Comparison of ENCODE assay signal across 8 cellular contexts in genomic region chr17:80990921-80991644, GRCh38. TPM values are rescaled to one million over a fixed set of nuclear protein-coding genes. Genes with fewer than 3 reads are reported as not detected.
DNase-seq lines count a peak whose midpoint lies in the region; ATAC-seq, FAIRE-seq and TF ChIP-seq lines count a peak whose summit lies in the region.

No MANE protein-coding gene starts in this region.

- ATAC-seq in psoas muscle, result no peak
- ATAC-seq in GM21619 (IDR thresholded peaks at IDR 0.05; ENCODE audit: unreplicated experiment), result no peak
- no peak for ATAC-seq in GM18519 (IDR thresholded peaks at IDR 0.05; ENCODE audit: low FRiP score, unreplicated experiment)

- intact Hi-C loops in OCI-LY7 (cut with micrococcal nuclease; ENCODE audit: unreplicated experiment) (no loop called here), esophagus squamous epithelium (cut with DNase I) (loop anchor here (10.0 kb wide), 1 partner anchor 114 kb away; no protein-coding TSS in a partner anchor), psoas muscle (cut with DNase I) (loop anchor here (1.0 to 2.0 kb wide), 2 partner anchors 106 to 110 kb away; no protein-coding TSS in a partner anchor)

- H3K36me3 ChIP-seq in OCI-LY7 (ENCODE audit: insufficient read depth, low read length) (no peaks in the 10 kb centered on the region), esophagus squamous epithelium (peaks cover 10 to 15% (median 11%) of the 10 kb centered on the region in 3 donors), psoas muscle (ENCODE audit: insufficient read depth in 1 of 2, low read depth in 1 of 2) (peaks cover 0 to 13% of the 10 kb centered on the region in 2 donors)

- BruUV-seq in OCI-LY7 (replicated peaks; lab: Mats Ljungman, UMichigan), result no TSS peak

- DNase-seq in GM12891 (ENCODE audit: insufficient read length, low spot score), result peak; percentile 14
- DNase-seq in OCI-LY7 (ENCODE audit: low spot score), result no peak
- DNase-seq in esophagus squamous epithelium (lab: John Stamatoyannopoulos, UW), result no peak
- no peak for DNase-seq in psoas muscle
- no peak for DNase-seq in Kasumi-1 (lab: John Stamatoyannopoulos, UW)
- no peak for DNase-seq in ureter (ENCODE audit: low spot score)

- no peak overlapping the region for H3K27ac ChIP-seq in OCI-LY7 (ENCODE audit: low read depth, low read length, poor library complexity, severe bottlenecking)
- peak overlapping the region in 3 of 4 donors; percentile 73 to 88 (median 85) for H3K27ac ChIP-seq in esophagus squamous epithelium
- peak overlapping the region; percentile 85 for H3K27ac ChIP-seq in psoas muscle

- peak overlapping the region; percentile 82 for H3K4me3 ChIP-seq in OCI-LY7 (ENCODE audit: low read depth, low read length, poor library complexity, severe bottlenecking)
- H3K4me3 ChIP-seq in esophagus squamous epithelium, result peak overlapping the region; percentile 74 to 100 (median 94)
- peak overlapping the region; percentile 89 for H3K4me3 ChIP-seq in psoas muscle

- no peaks in the 10 kb centered on the region for H3K9me3 ChIP-seq in OCI-LY7 (ENCODE audit: low read length)
- H3K9me3 ChIP-seq in esophagus squamous epithelium, result no peaks in the 10 kb centered on the region
- H3K9me3 ChIP-seq in psoas muscle, result no peaks in the 10 kb centered on the region

- TF ChIP-seq POLR2A in GM12891 (IDR thresholded peaks at IDR 0.05; ENCODE audit: low read depth, low read length), result no peak
- TF ChIP-seq POLR2A in esophagus squamous epithelium (IDR thresholded peaks at IDR 0.05), result no peak

- H3K9me2 ChIP-seq in OCI-LY7 (ENCODE audit: insufficient read depth, low read length), result no peaks in the 10 kb centered on the region

- WGBS in esophagus squamous epithelium, 2 donors, result 29 to 34% methylated on average over 7 to 15 of the region's 22 CpGs
- 41 to 48% (median 46%) methylated on average over 22 of the region's 22 CpGs for WGBS in psoas muscle, 3 donors

- CTCF ChIA-PET in OCI-LY7 (lab: Charles Lee; ENCODE audit: unreplicated experiment), result no interaction called here

- peak overlapping the region; percentile 68 for H3K4me2 ChIP-seq in OCI-LY7 (ENCODE audit: low read length)

- peak overlapping the region; percentile 82; the same call in 1 of the 2 replicates for H2AFZ ChIP-seq in OCI-LY7 (ENCODE audit: low read length)

- H3K79me2 ChIP-seq in OCI-LY7 (ENCODE audit: insufficient read depth, low read depth, low read length), result no peaks in the 10 kb centered on the region

- FAIRE-seq in GM12891 (lab: Jason Lieb, UNC), result no peak

- H4K20me1 ChIP-seq in OCI-LY7 (ENCODE audit: insufficient read depth, low read length), result no peaks in the 10 kb centered on the region

- POLR2A ChIA-PET in OCI-LY7 (lab: Charles Lee), result interaction anchor here (0.7 kb wide), 2 partner anchors 73 to 362 kb away, joined by 5 to 6 read pairs; no protein-coding TSS in a partner anchor

- no peak for TF ChIP-seq CTCF in OCI-LY7 (conservative IDR thresholded peaks at IDR 0.05; ENCODE audit: low read length)
- TF ChIP-seq CTCF in esophagus squamous epithelium (IDR thresholded peaks at IDR 0.05), result no peak
- TF ChIP-seq CTCF in psoas muscle (IDR thresholded peaks at IDR 0.05), result no peak

- H3K4me1 ChIP-seq in OCI-LY7 (ENCODE audit: insufficient read depth, low read length, poor library complexity, severe bottlenecking) (no peaks in the 10 kb centered on the region), esophagus squamous epithelium (peaks cover 16 to 64% (median 32%) of the 10 kb centered on the region in 3 donors), psoas muscle (peaks cover 17% of the 10 kb centered on the region)

- H3K27me3 ChIP-seq in esophagus squamous epithelium (no peaks in the 10 kb centered on the region), psoas muscle (ENCODE audit: insufficient read depth in 3 of 3, low read length in 2 of 3) (no peaks in the 10 kb centered on the region)

TF ChIP-seq in GM12891, 5 proteins besides CTCF, POLR2A, EP300 and RAD21:
- TF ChIP-seq PAX5 (IDR thresholded peaks at IDR 0.05; ENCODE audit: insufficient read depth, low read length, severe bottlenecking) (no peak), TAF1 (IDR thresholded peaks at IDR 0.05; ENCODE audit: low read depth, low read length) (no peak), POLR2AphosphoS5 (IDR thresholded peaks at IDR 0.05; ENCODE audit: low read depth, low read length) (no peak), POU2F2 (IDR thresholded peaks at IDR 0.05; ENCODE audit: low read depth, low read length) (no peak), SPI1 (IDR thresholded peaks at IDR 0.05; ENCODE audit: low read depth, low read length) (no peak)

RNA-seq across cellular contexts. Expression of gene CHMP6, which starts 0.6 kb away (rescaled TPM):
- polyA plus RNA-seq in GM12891 (2012; ENCODE audit: low read depth, missing spikeins), result 11.2 TPM
- total RNA-seq in OCI-LY7 (2014; rRNA removed; shearing (Covaris generic)), result 7.9 and 10.8 TPM in 2 replicates
- total RNA-seq in OCI-LY7 (2022) (23.6 and 23.8 TPM in 2 replicates), esophagus squamous epithelium (10 to 100 TPM; 16.7 to 23.8 (median 22.1) TPM), psoas muscle (10 to 100 TPM; 32.0 to 36.9 (median 33.6) TPM), ureter (26.2 TPM)
- 10 to 100 TPM; 38.3 to 53.2 (median 45.6) TPM for polyA plus RNA-seq in psoas muscle

RNA-seq across cellular contexts. Expression of gene BAIAP2, which starts 43.9 kb away (rescaled TPM):
- 2.2 TPM for polyA plus RNA-seq in GM12891 (2012; ENCODE audit: low read depth, missing spikeins)
- 1.3 and 2.1 TPM in 2 replicates for total RNA-seq in OCI-LY7 (2014; rRNA removed; shearing (Covaris generic))
- total RNA-seq in OCI-LY7 (2022) (2.1 and 2.3 TPM in 2 replicates), esophagus squamous epithelium (100 to 1,000 TPM in 3 of 4 donors, 10 to 100 TPM in 1; 87.8 to 175 (median 105) TPM), psoas muscle (10 to 100 TPM in 2 of 4 donors, 1 to 10 TPM in 2; 4.7 to 28.9 (median 10.0) TPM), ureter (48.7 TPM)
- 10 to 100 TPM in 1 of 3 donors, 1 to 10 TPM in 2; 3.9 to 13.5 (median 6.5) TPM for polyA plus RNA-seq in psoas muscle
